ENCODE assay signal across 21 cellular contexts in the genomic region with DNA sequence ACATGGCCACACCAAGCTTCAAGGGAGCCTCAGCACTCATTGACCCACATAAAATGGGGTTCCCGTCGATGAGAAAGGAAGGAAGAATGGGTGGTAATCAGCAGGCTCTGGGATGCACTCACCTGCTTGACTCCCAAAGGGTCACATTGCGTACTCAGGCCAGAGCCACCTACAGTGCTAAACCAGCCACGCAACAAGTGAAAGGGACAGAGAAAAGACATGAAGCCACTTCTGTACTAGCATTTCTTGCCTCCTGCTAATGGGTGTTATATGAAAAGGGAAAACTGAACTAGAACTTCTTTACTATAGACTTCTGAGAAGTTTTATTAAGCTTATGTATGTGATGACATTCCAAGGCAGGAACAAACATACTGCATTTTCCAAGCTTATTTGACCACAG.
A peak's percentile ranks its signal among the peaks of the same experiment; 100 is the strongest.
DNase-seq lines count a peak whose midpoint lies in the region; ATAC-seq and TF ChIP-seq lines count a peak whose summit lies in the region.
"Had no signal": no experiment of that assay in that cellular context is flagged by ENCODE, and none has a peak within 500 bp of the region (broad histone marks: within the 10 kb centered on the region; RNA-seq: fewer than 3 reads in every experiment).

No MANE protein-coding gene starts in this region.

- H2AFZ ChIP-seq in neural progenitor cell (replicated peaks), result no peak overlapping the region

- H3K27ac ChIP-seq in tibial nerve (peak overlapping the region in 1 of 4 donors; percentile 26), neural progenitor cell (no peak overlapping the region)
- H3K27ac ChIP-seq: SJCRH30, thoracic aorta had no signal

- peaks cover 9 to 16% of the 10 kb centered on the region in 2 donors for H3K36me3 Mint-ChIP-seq in naive B cell
- H3K36me3 Mint-ChIP-seq in neural progenitor cell, result no peaks in the 10 kb centered on the region

- H3K27me3 ChIP-seq in tibial nerve (no peaks in the 10 kb centered on the region), neural progenitor cell (no peaks in the 10 kb centered on the region)
- H3K27me3 ChIP-seq: SJCRH30 had no signal

- H3K79me2 ChIP-seq in neural progenitor cell (ENCODE audit: low read depth), result no peaks in the 10 kb centered on the region

- no peak overlapping the region for H3K9ac ChIP-seq in neural progenitor cell

- no peaks in the 10 kb centered on the region for H3K9me3 ChIP-seq in tibial nerve
- no peaks in the 10 kb centered on the region for H3K9me3 ChIP-seq in neural progenitor cell (ENCODE audit: low read depth)
- H3K9me3 ChIP-seq: SJCRH30, thoracic aorta had no signal

- H3F3A ChIP-seq in neural progenitor cell (ENCODE audit: low read depth), result no peaks in the 10 kb centered on the region

- H3K4me2 ChIP-seq in neural progenitor cell, result no peak overlapping the region

- no peak for TF ChIP-seq CTCF in tibial nerve (IDR thresholded peaks at IDR 0.05)
- no peak for TF ChIP-seq CTCF in neural progenitor cell (IDR thresholded peaks at IDR 0.05)

- H3K36me3 ChIP-seq in tibial nerve, result no peaks in the 10 kb centered on the region
- no peaks in the 10 kb centered on the region for H3K36me3 ChIP-seq in neural progenitor cell
- H3K36me3 ChIP-seq: SJCRH30, thoracic aorta had no signal

- no peaks in the 10 kb centered on the region for H4K20me1 ChIP-seq in neural progenitor cell (ENCODE audit: low read depth)

- TF ChIP-seq EP300 in tibial nerve (IDR thresholded peaks at IDR 0.05), result no peak

- ATAC-seq in GM18498 (IDR thresholded peaks at IDR 0.05; ENCODE audit: unreplicated experiment) (peak; percentile 40), GM21528 (IDR thresholded peaks at IDR 0.05; ENCODE audit: low FRiP score, unreplicated experiment) (peak; percentile 19), naive B cell (ENCODE audit: low read depth in 2 of 2) (peak; percentile 19 to 22), HG03135 (IDR thresholded peaks at IDR 0.05; ENCODE audit: unreplicated experiment) (no peak)
- ATAC-seq: left colon, Panc1 had no signal

- H3K27ac Mint-ChIP-seq in naive B cell, result peak overlapping the region; percentile 93 to 98 (median 96)
- no peak overlapping the region for H3K27ac Mint-ChIP-seq in neural progenitor cell
- H3K27ac Mint-ChIP-seq: activated CD4-positive, alpha-beta T cell treated with anti-CD3 and anti-CD28 coated beads for 36 hours; nephron had no signal

- 93 to 95% methylated on average over 4 of the region's 4 CpGs for WGBS in tibial nerve, 2 donors

- H3K27me3 Mint-ChIP-seq in naive B cell, result no peaks in the 10 kb centered on the region
- H3K27me3 Mint-ChIP-seq in neural progenitor cell (ENCODE audit: insufficient read depth, low read depth), result peaks cover 2% of the 10 kb centered on the region
- H3K27me3 Mint-ChIP-seq: activated CD4-positive, alpha-beta T cell treated with anti-CD3 and anti-CD28 coated beads for 36 hours; CD4-positive, alpha-beta memory T cell had no signal

- DNase-seq in NAMALWA (ENCODE audit: low spot score) (peak; percentile 26), naive B cell (no peak), tibial nerve (ENCODE audit: low spot score in 2 of 2) (no peak), neural progenitor cell (ENCODE audit: low spot score) (no peak), HPDE6-E6E7 (ENCODE audit: extremely low spot score) (no peak)
- DNase-seq: dermis blood vessel endothelial cell, DMS 273 treated with DMSO at 0.1 percent for 48 hours, midbrain, NCI-H1105 treated with DMSO at 0.1 percent for 48 hours, NCI-H2081 treated with DMSO at 0.1 percent for 48 hours, SJCRH30, T-helper 1 cell had no signal

- peak overlapping the region; percentile 61 to 89 (median 75) for H3K4me3 Mint-ChIP-seq in naive B cell
- H3K4me3 Mint-ChIP-seq in neural progenitor cell, result no peak overlapping the region
- H3K4me3 Mint-ChIP-seq: activated CD4-positive, alpha-beta T cell treated with anti-CD3 and anti-CD28 coated beads for 36 hours; nephron had no signal

- peaks cover 65 to 93% (median 82%) of the 10 kb centered on the region in 3 donors for H3K4me1 Mint-ChIP-seq in naive B cell
- no peaks in the 10 kb centered on the region for H3K4me1 Mint-ChIP-seq in neural progenitor cell
- H3K4me1 Mint-ChIP-seq: nephron had no signal

- no peaks in the 10 kb centered on the region for H3K4me1 ChIP-seq in tibial nerve
- H3K4me1 ChIP-seq in neural progenitor cell, result no peaks in the 10 kb centered on the region
- H3K4me1 ChIP-seq: SJCRH30 had no signal

- H3K4me3 ChIP-seq in tibial nerve (no peak overlapping the region), neural progenitor cell (no peak overlapping the region)
- H3K4me3 ChIP-seq: SJCRH30, thoracic aorta had no signal

- peaks cover 4 to 19% (median 11%) of the 10 kb centered on the region in 7 donors for H3K9me3 Mint-ChIP-seq in naive B cell
- H3K9me3 Mint-ChIP-seq in neural progenitor cell, result no peaks in the 10 kb centered on the region

- no peak for TF ChIP-seq POLR2A in tibial nerve (IDR thresholded peaks at IDR 0.05)
